27 cellular contexts compared by ENCODE assay signal in genomic region chr14:102223682-102224081, GRCh38.
"Had no signal": no experiment of that assay in that cellular context is flagged by ENCODE, and none has a peak within 500 bp of the region (broad histone marks: within the 10 kb centered on the region; RNA-seq: fewer than 3 reads in every experiment).

No MANE protein-coding gene starts in this region.

- H3K9me3 Mint-ChIP-seq: natural killer cell; neural crest cell; stimulated activated naive CD8-positive, alpha-beta T cell treated with anti-CD3 and anti-CD28 coated beads, Interleukin-15, amount 100 ng/mL, for 72 hours had no signal

- H3K4me1 Mint-ChIP-seq: neural crest cell had no signal

- H3K4me3 ChIP-seq: dorsolateral prefrontal cortex, gastrocnemius medialis, heart left ventricle, hepatocyte, lower lobe of right lung, pancreas, right lobe of liver, smooth muscle cell, thyroid gland had no signal

- H3K36me3 ChIP-seq: gastrocnemius medialis, thyroid gland had no signal

- H3K27me3 ChIP-seq: dorsolateral prefrontal cortex, gastrocnemius medialis, heart left ventricle, hepatocyte, neutrophil, pancreas, right lobe of liver, thyroid gland had no signal

- H3K36me3 Mint-ChIP-seq: natural killer cell had no signal

- H3K4me2 ChIP-seq: hepatocyte, smooth muscle cell had no signal

- H3K4me3 Mint-ChIP-seq: natural killer cell; neural crest cell; stimulated activated naive CD8-positive, alpha-beta T cell treated with anti-CD3 and anti-CD28 coated beads, Interleukin-15, amount 100 ng/mL, for 72 hours had no signal

- H3K27me3 Mint-ChIP-seq: stimulated activated naive CD8-positive, alpha-beta T cell treated with anti-CD3 and anti-CD28 coated beads, Interleukin-15, amount 100 ng/mL, for 72 hours had no signal

- H3K4me1 ChIP-seq: lower lobe of right lung, pancreas, right lobe of liver had no signal

- H3K27ac ChIP-seq: epithelial cell of prostate, gastrocnemius medialis, heart left ventricle, hepatocyte, lower lobe of right lung, neutrophil, pancreas, right lobe of liver, thyroid gland had no signal

- DNase-seq: dorsolateral prefrontal cortex; effector CD4-positive, alpha-beta T cell; foreskin fibroblast; gastrocnemius medialis; heart left ventricle; kidney glomerular epithelial cell; left colon; left ventricle myocardium superior; lower lobe of right lung; natural killer cell; pancreas; retina; right lobe of liver; stimulated activated CD4-positive, alpha-beta T cell treated with anti-CD3 and anti-CD28 coated beads, Interleukin-12 subunit alpha, Interleukin-12 subunit beta, amount 100 ng/mL, for 4 hours; stimulated activated CD4-positive, alpha-beta T cell treated with anti-CD3 and anti-CD28 coated beads, Interleukin-1b, Interleukin-23, amount 100 ng/mL, for 48 hours; stimulated activated CD4-positive, alpha-beta T cell treated with anti-CD3 and anti-CD28 coated beads, Interleukin-4, amount 100 ng/mL, for 1 hour; stimulated activated CD8-positive, alpha-beta memory T cell treated with anti-CD3 and anti-CD28 coated beads, Interleukin-4, amount 100 ng/mL, for 48 hours; stimulated activated naive CD4-positive, alpha-beta T cell; stimulated activated naive CD8-positive, alpha-beta T cell treated with anti-CD3 and anti-CD28 coated beads, Interleukin-15, amount 100 ng/mL, for 72 hours; thyroid gland; trophoblast cell had no signal

- H3K79me2 ChIP-seq: hepatocyte had no signal

- H3K9me3 ChIP-seq: gastrocnemius medialis, heart left ventricle, lower lobe of right lung, neutrophil, pancreas, right lobe of liver, thyroid gland had no signal

- H2AFZ ChIP-seq: hepatocyte had no signal

- H3K27ac Mint-ChIP-seq: natural killer cell; stimulated activated naive CD8-positive, alpha-beta T cell treated with anti-CD3 and anti-CD28 coated beads, Interleukin-15, amount 100 ng/mL, for 72 hours had no signal

- ATAC-seq: esophagus mucosa; gastrocnemius medialis; heart left ventricle; left colon; left ventricle myocardium superior; lower lobe of right lung; pancreas; right lobe of liver; stimulated activated naive CD8-positive, alpha-beta T cell treated with anti-CD3 and anti-CD28 coated beads, Interleukin-15, amount 100 ng/mL, for 72 hours had no signal
